ENCODE assay signal across 17 cellular contexts in the genomic region with DNA sequence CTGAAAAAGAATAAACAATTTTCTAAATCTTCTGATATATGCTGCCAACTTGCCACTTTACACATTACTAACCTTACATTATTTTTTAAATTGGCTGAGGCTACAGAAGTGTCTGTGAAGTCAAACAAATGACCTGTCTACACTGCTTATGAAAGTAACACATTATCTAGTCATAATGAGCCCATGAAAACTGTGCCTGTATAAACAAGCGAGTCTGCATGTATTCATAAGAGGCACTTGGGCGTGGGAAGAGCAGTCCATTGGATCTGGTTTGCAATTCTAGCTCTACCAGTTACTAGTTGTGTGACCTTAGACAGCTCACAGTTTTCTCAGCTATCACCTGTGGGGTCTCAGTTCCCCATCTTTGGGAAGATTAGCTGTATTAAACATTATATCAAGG. TPM values are rescaled to one million over a fixed set of nuclear protein-coding genes. Genes with fewer than 3 reads are reported as not detected.
DNase-seq lines count a peak whose midpoint lies in the region; ATAC-seq, FAIRE-seq and TF ChIP-seq lines count a peak whose summit lies in the region.
"Had no signal": no experiment of that assay in that cellular context is flagged by ENCODE, and none has a peak within 500 bp of the region (broad histone marks: within the 10 kb centered on the region; RNA-seq: fewer than 3 reads in every experiment).

No MANE protein-coding gene starts in this region.

- no peak for TF ChIP-seq CTCF in GM12865 (IDR thresholded peaks at IDR 0.05; ENCODE audit: insufficient read depth, low read depth, low read length, missing control alignments)
- no peak for TF ChIP-seq CTCF in fibroblast of lung (conservative IDR thresholded peaks at IDR 0.05 in 1 of 2, IDR thresholded peaks at IDR 0.05 in 1 of 2; ENCODE audit: low read depth in 1 of 2, low read length in 2 of 2)

- H3K4me3 ChIP-seq in GM12865 (ENCODE audit: low read depth, low read length) (no peak overlapping the region), fibroblast of lung (replicated peaks in 1 of 4; ENCODE audit: control extremely low read depth in 1 of 4, insufficient read depth in 1 of 4, low read depth in 3 of 4, low read length in 4 of 4) (no peak overlapping the region)
- H3K4me3 ChIP-seq: gastrocnemius medialis had no signal

- no peak overlapping the region for H2AFZ ChIP-seq in fibroblast of lung (ENCODE audit: low read length)

- peak; percentile 43 for DNase-seq in activated CD4-positive, alpha-beta memory T cell treated with anti-CD3 and anti-CD28 coated beads for 36 hours
- DNase-seq in activated CD4-positive, alpha-beta memory T cell treated with anti-CD3 and anti-CD28 coated beads, Interleukin-2, amount 10 ng/mL, durations not matched to agents 7 days and 5 days, result no peak
- DNase-seq in GM12865 (ENCODE audit: low read depth) (peak; percentile 18), NCI-H69 (lab: John Stamatoyannopoulos, UW) (peak; percentile 58), fibroblast of lung (ENCODE audit: low read depth in 2 of 2) (peak; percentile 14 to 25), HTR-8/SVneo (ENCODE audit: insufficient read length, low spot score) (no peak), NOMO-1 (lab: John Stamatoyannopoulos, UW; ENCODE audit: unreplicated experiment in 2 of 2) (no peak)
- DNase-seq: activated CD8-positive, alpha-beta memory T cell treated with anti-CD3 and anti-CD28 coated beads for 24 hours; COR-L47; gastrocnemius medialis; left ventricle myocardium superior; NCI-H1930; NK-92 treated with Interleukin-12 subunit alpha and Interleukin-12 subunit beta, amount 100 ng/mL, for 24 hours; right cardiac atrium; T-cell had no signal

- H3K27me3 Mint-ChIP-seq in activated CD4-positive, alpha-beta memory T cell treated with anti-CD3 and anti-CD28 coated beads for 36 hours, result no peaks in the 10 kb centered on the region
- H3K27me3 Mint-ChIP-seq in activated CD4-positive, alpha-beta memory T cell treated with anti-CD3 and anti-CD28 coated beads, Interleukin-2, amount 10 ng/mL, durations not matched to agents 7 days and 5 days, result no peaks in the 10 kb centered on the region
- H3K27me3 Mint-ChIP-seq: T-cell had no signal

- no peak for ATAC-seq in HG03520 (IDR thresholded peaks at IDR 0.05; ENCODE audit: unreplicated experiment)
- ATAC-seq: gastrocnemius medialis, left ventricle myocardium superior, right cardiac atrium, T-cell had no signal

- H3K79me2 ChIP-seq in fibroblast of lung (ENCODE audit: control insufficient read depth, insufficient read depth, low read length), result peaks cover 50% of the 10 kb centered on the region

- no peaks in the 10 kb centered on the region for H3K27me3 ChIP-seq in fibroblast of lung (ENCODE audit: control insufficient read depth, insufficient read depth, low read length)
- H3K27me3 ChIP-seq: gastrocnemius medialis had no signal

- peaks cover 24% of the 10 kb centered on the region for H3K4me1 Mint-ChIP-seq in activated CD4-positive, alpha-beta memory T cell treated with anti-CD3 and anti-CD28 coated beads for 36 hours (ENCODE audit: low read depth)
- peaks cover 25% of the 10 kb centered on the region for H3K4me1 Mint-ChIP-seq in activated CD4-positive, alpha-beta memory T cell treated with anti-CD3 and anti-CD28 coated beads, Interleukin-2, amount 10 ng/mL, durations not matched to agents 7 days and 5 days

- CTCF ChIA-PET in activated CD4-positive, alpha-beta memory T cell treated with anti-CD3 and anti-CD28 coated beads for 36 hours (lab: Charles Lee), result interaction anchor here (0.6 to 1.1 kb wide), 2 partner anchors 9 to 17 kb away, joined by 3 to 4 read pairs; no protein-coding TSS in a partner anchor
- CTCF ChIA-PET in activated CD4-positive, alpha-beta memory T cell treated with anti-CD3 and anti-CD28 coated beads, Interleukin-2, amount 10 ng/mL, durations not matched to agents 7 days and 5 days (lab: Charles Lee), result interaction anchor here (0.7 kb wide), 1 partner anchor 218 kb away, joined by 3 read pairs; no protein-coding TSS in a partner anchor

- no peaks in the 10 kb centered on the region for H3K36me3 ChIP-seq in fibroblast of lung (ENCODE audit: control insufficient read depth, insufficient read depth, low read length)

- FAIRE-seq in HTR-8/SVneo (lab: Jason Lieb, UNC), result no peak

- H3K36me3 Mint-ChIP-seq in activated CD4-positive, alpha-beta memory T cell treated with anti-CD3 and anti-CD28 coated beads for 36 hours, result peaks cover 2% of the 10 kb centered on the region
- peaks cover 17% of the 10 kb centered on the region for H3K36me3 Mint-ChIP-seq in activated CD4-positive, alpha-beta memory T cell treated with anti-CD3 and anti-CD28 coated beads, Interleukin-2, amount 10 ng/mL, durations not matched to agents 7 days and 5 days (ENCODE audit: low read depth)

- peaks cover 2% of the 10 kb centered on the region for H3K4me1 ChIP-seq in fibroblast of lung (ENCODE audit: control insufficient read depth, extremely low read depth, insufficient read depth, low read length)

- no peak overlapping the region for H3K4me2 ChIP-seq in fibroblast of lung (ENCODE audit: extremely low read depth, insufficient read depth, low read length)

- no peak overlapping the region for H3K9ac ChIP-seq in fibroblast of lung (ENCODE audit: insufficient read depth, low read length)

- H3K9me3 ChIP-seq in fibroblast of lung (ENCODE audit: control insufficient read depth, insufficient read depth, low read depth, low read length), result no peaks in the 10 kb centered on the region
- H3K9me3 ChIP-seq: gastrocnemius medialis had no signal

- no peak overlapping the region for H3K27ac ChIP-seq in fibroblast of lung (ENCODE audit: insufficient read depth, low read length)

- no peaks in the 10 kb centered on the region for H4K20me1 ChIP-seq in fibroblast of lung (ENCODE audit: control insufficient read depth, extremely low read depth, insufficient read depth, low read length)

- no peaks in the 10 kb centered on the region for H3K9me3 Mint-ChIP-seq in activated CD4-positive, alpha-beta memory T cell treated with anti-CD3 and anti-CD28 coated beads for 36 hours
- no peaks in the 10 kb centered on the region for H3K9me3 Mint-ChIP-seq in activated CD4-positive, alpha-beta memory T cell treated with anti-CD3 and anti-CD28 coated beads, Interleukin-2, amount 10 ng/mL, durations not matched to agents 7 days and 5 days
- H3K9me3 Mint-ChIP-seq: activated T-helper 2 cell treated with anti-CD3 and anti-CD28 coated beads, Interferon-gamma antibody, Interleukin-2, Interleukin-4, amounts not matched to agents 10 μg/mL and 5 μg/mL and 100 μg/mL, durations not matched to agents 14 hours and 24 hours and 36 hours; T-cell had no signal

- H3K4me3 Mint-ChIP-seq in activated CD4-positive, alpha-beta memory T cell treated with anti-CD3 and anti-CD28 coated beads for 36 hours, result no peak overlapping the region
- H3K4me3 Mint-ChIP-seq in activated CD4-positive, alpha-beta memory T cell treated with anti-CD3 and anti-CD28 coated beads, Interleukin-2, amount 10 ng/mL, durations not matched to agents 7 days and 5 days, result no peak overlapping the region

- intact Hi-C loops in activated CD4-positive, alpha-beta memory T cell treated with anti-CD3 and anti-CD28 coated beads for 36 hours (cut with micrococcal nuclease), result no loop called here

- POLR2A ChIA-PET in activated CD4-positive, alpha-beta memory T cell treated with anti-CD3 and anti-CD28 coated beads for 36 hours (lab: Charles Lee), result no interaction called here
- POLR2A ChIA-PET in activated CD4-positive, alpha-beta memory T cell treated with anti-CD3 and anti-CD28 coated beads, Interleukin-2, amount 10 ng/mL, durations not matched to agents 7 days and 5 days (lab: Charles Lee), result interaction anchor here (1.3 to 2.1 kb wide), 3 partner anchors 14 to 206 kb away, joined by 3 to 7 read pairs (median 6); a partner anchor contains a TSS

- peak overlapping the region; percentile 18 for H3K27ac Mint-ChIP-seq in activated CD4-positive, alpha-beta memory T cell treated with anti-CD3 and anti-CD28 coated beads for 36 hours
- H3K27ac Mint-ChIP-seq in activated CD4-positive, alpha-beta memory T cell treated with anti-CD3 and anti-CD28 coated beads, Interleukin-2, amount 10 ng/mL, durations not matched to agents 7 days and 5 days, result no peak overlapping the region
- H3K27ac Mint-ChIP-seq: activated T-helper 2 cell treated with anti-CD3 and anti-CD28 coated beads, Interferon-gamma antibody, Interleukin-2, Interleukin-4, amounts not matched to agents 10 μg/mL and 5 μg/mL and 100 μg/mL, durations not matched to agents 14 hours and 24 hours and 36 hours had no signal

RNA-seq across cellular contexts. Expression of a gene that starts 3.1 kb away (rescaled TPM):
- total RNA-seq in activated CD4-positive, alpha-beta memory T cell treated with anti-CD3 and anti-CD28 coated beads for 36 hours, result 10 to 100 TPM; 24.7 to 26.6 TPM
- total RNA-seq in activated CD4-positive, alpha-beta memory T cell treated with anti-CD3 and anti-CD28 coated beads, Interleukin-2, amount 10 ng/mL, durations not matched to agents 7 days and 5 days, result 10 to 100 TPM; 41.8 to 43.4 TPM
- total RNA-seq in fibroblast of lung, result 22.6 and 28.2 TPM in 2 replicates
- 15.8 and 16.2 TPM in 2 replicates for polyA plus RNA-seq in fibroblast of lung
- 12.9 and 13.9 TPM in 2 replicates for polyA plus RNA-seq in fibroblast of lung (2012)
- 3.9 and 7.8 TPM in 2 replicates for polyA minus RNA-seq in fibroblast of lung (ENCODE audit: low replicate concordance)

RNA-seq across cellular contexts. Expression of a gene that starts 7.9 kb away (rescaled TPM):
- 10 to 100 TPM; 60.4 to 63.8 TPM for total RNA-seq in activated CD4-positive, alpha-beta memory T cell treated with anti-CD3 and anti-CD28 coated beads for 36 hours
- total RNA-seq in activated CD4-positive, alpha-beta memory T cell treated with anti-CD3 and anti-CD28 coated beads, Interleukin-2, amount 10 ng/mL, durations not matched to agents 7 days and 5 days, result 10 to 100 TPM; 81.8 to 83.7 TPM
- total RNA-seq in fibroblast of lung, result 9.5 and 24.8 TPM in 2 replicates
- polyA plus RNA-seq in fibroblast of lung, result 10.5 and 28.2 TPM in 2 replicates
- polyA plus RNA-seq in fibroblast of lung (2012), result 12.8 and 34.0 TPM in 2 replicates
- 2.3 and 2.4 TPM in 2 replicates for polyA minus RNA-seq in fibroblast of lung (ENCODE audit: low replicate concordance)

RNA-seq across cellular contexts. Expression of a gene that starts 41.4 kb away (rescaled TPM):
- total RNA-seq in activated CD4-positive, alpha-beta memory T cell treated with anti-CD3 and anti-CD28 coated beads for 36 hours, result under 1 TPM; 0.12 to 0.22 TPM
- total RNA-seq in activated CD4-positive, alpha-beta memory T cell treated with anti-CD3 and anti-CD28 coated beads, Interleukin-2, amount 10 ng/mL, durations not matched to agents 7 days and 5 days, result under 1 TPM; 0.23 to 0.28 TPM
- 9.1 and 9.8 TPM in 2 replicates for total RNA-seq in fibroblast of lung
- 5.2 and 10.2 TPM in 2 replicates for polyA plus RNA-seq in fibroblast of lung
- 3.7 and 7.8 TPM in 2 replicates for polyA plus RNA-seq in fibroblast of lung (2012)
- polyA minus RNA-seq in fibroblast of lung (ENCODE audit: low replicate concordance), result 4.4 and 14.9 TPM in 2 replicates

Comparison
In these comparisons a context has a peak if more than half of its experiments do, and no peak if none do; other contexts are left out.
1. DNase-seq: peak in activated CD4-positive, alpha-beta memory T cell treated with anti-CD3 and anti-CD28 coated beads for 36 hours (single experiment), GM12865 (single experiment), NCI-H69 (single experiment) and fibroblast of lung (2 of 2); none in activated CD4-positive, alpha-beta memory T cell treated with anti-CD3 and anti-CD28 coated beads, Interleukin-2, amount 10 ng/mL, durations not matched to agents 7 days and 5 days (single experiment), HTR-8/SVneo (single experiment) and NOMO-1 (0 of 2).